In genomic region chr2:27737676-27738348, GRCh38 we compare ENCODE assay signal across 1 cellular context.
TF ChIP-seq lines count a peak whose summit lies in the region.

No MANE protein-coding gene starts in this region.

TF ChIP-seq in HepG2, 621 proteins besides CTCF, POLR2A, EP300 and RAD21 (continued from another document and continues in another):
- TF ChIP-seq PRDM15 (CRISPR knock-in tag; IDR thresholded peaks at IDR 0.05) (no peak), NFIB (CRISPR knock-in tag; IDR thresholded peaks at IDR 0.05; ENCODE audit: borderline replicate concordance) (no peak), ZNF33B (CRISPR knock-in tag; IDR thresholded peaks at IDR 0.05) (no peak), KLF13 (CRISPR knock-in tag; IDR thresholded peaks at IDR 0.05) (no peak), ZNF556 (CRISPR knock-in tag; IDR thresholded peaks at IDR 0.05; ENCODE audit: borderline replicate concordance) (no peak), ZNF644 (CRISPR knock-in tag; IDR thresholded peaks at IDR 0.05; ENCODE audit: low read depth) (peak; percentile 88), ARID3A (IDR thresholded peaks at IDR 0.05; ENCODE audit: low read depth, low read length) (no peak; the same call in 1 of the 2 replicates), SMAD9 (CRISPR knock-in tag; IDR thresholded peaks at IDR 0.05) (no peak), KDM6A (CRISPR knock-in tag; IDR thresholded peaks at IDR 0.05; ENCODE audit: low read depth) (peak; percentile 87), KLF12 (CRISPR knock-in tag; IDR thresholded peaks at IDR 0.05; ENCODE audit: borderline replicate concordance) (no peak), ZNF513 (CRISPR knock-in tag; conservative IDR thresholded peaks at IDR 0.05) (no peak), SOX13 (IDR thresholded peaks at IDR 0.05) (0 out of 2 replicates have a peak, but pooled peaks have one; percentile 40), SOX13 (CRISPR knock-in tag; conservative IDR thresholded peaks at IDR 0.05 in 1 of 2, IDR thresholded peaks at IDR 0.05 in 1 of 2) (peak in 1 of 2 experiments; percentile 60; a peak in 2 of 4 replicates), ZNF121 (CRISPR knock-in tag; IDR thresholded peaks at IDR 0.05) (peak; percentile 56), KLF11 (CRISPR knock-in tag; IDR thresholded peaks at IDR 0.05) (0 out of 2 replicates have a peak, but pooled peaks have one; percentile 60), GRHL1 (CRISPR knock-in tag; conservative IDR thresholded peaks at IDR 0.05) (no peak), ZNF260 (CRISPR knock-in tag; IDR thresholded peaks at IDR 0.05; ENCODE audit: borderline replicate concordance, low read depth) (no peak), TEAD2 (CRISPR knock-in tag; IDR thresholded peaks at IDR 0.05) (no peak), HOMEZ (CRISPR knock-in tag; IDR thresholded peaks at IDR 0.05; ENCODE audit: low read depth) (peak; percentile 55; the same call in 1 of the 2 replicates), ZNF235 (CRISPR knock-in tag; IDR thresholded peaks at IDR 0.05; ENCODE audit: borderline replicate concordance) (no peak), ZNF770 (CRISPR knock-in tag; IDR thresholded peaks at IDR 0.05) (peak; percentile 52; the same call in 1 of the 2 replicates), ZNF839 (CRISPR knock-in tag; IDR thresholded peaks at IDR 0.05; ENCODE audit: borderline replicate concordance) (no peak), POLR2G (IDR thresholded peaks at IDR 0.05; ENCODE audit: low read depth, low read length) (no peak), ZFP82 (CRISPR knock-in tag; IDR thresholded peaks at IDR 0.05; ENCODE audit: borderline replicate concordance) (no peak), ZNF142 (CRISPR knock-in tag; IDR thresholded peaks at IDR 0.05) (peak; percentile 52; the same call in 1 of the 2 replicates), ARHGAP35 (CRISPR knock-in tag; IDR thresholded peaks at IDR 0.05; ENCODE audit: borderline replicate concordance) (no peak), KLF15 (CRISPR knock-in tag; IDR thresholded peaks at IDR 0.05; ENCODE audit: borderline replicate concordance) (no peak), PHF20 (CRISPR knock-in tag; IDR thresholded peaks at IDR 0.05) (peak; percentile 47; the same call in 1 of the 2 replicates), ZNF354B (CRISPR knock-in tag; IDR thresholded peaks at IDR 0.05) (no peak), TMF1 (CRISPR knock-in tag; IDR thresholded peaks at IDR 0.05; ENCODE audit: low read depth) (no peak), GTF3A (CRISPR knock-in tag; conservative IDR thresholded peaks at IDR 0.05) (no peak)
